ENCODE assay signal across 8 cellular contexts in genomic region chr15:30990451-30991300, GRCh38. TPM values are rescaled to one million over a fixed set of nuclear protein-coding genes. Genes with fewer than 3 reads are reported as not detected.
DNase-seq lines count a peak whose midpoint lies in the region; ATAC-seq and TF ChIP-seq lines count a peak whose summit lies in the region.

No MANE protein-coding gene starts in this region.

- no peaks in the 10 kb centered on the region for H3K27me3 Mint-ChIP-seq in activated T-helper 17 cell treated with anti-CD3 and anti-CD28 coated beads, Interleukin-2, amount 50 U/mL, for 72 hours

- DNase-seq in NCI-H526 treated with DMSO at 0.1 percent for 48 hours (lab: John Stamatoyannopoulos, UW) (peak; percentile 39), NCI-H526 (lab: John Stamatoyannopoulos, UW) (no peak), left ventricle myocardium superior (no peak), gastrocnemius medialis (peak in 1 of 2 donors; percentile 18), NCI-H2196 treated with DMSO at 0.1 percent for 48 hours (lab: John Stamatoyannopoulos, UW; ENCODE audit: unreplicated experiment) (no peak)

- H3K9me3 ChIP-seq in HUES64 (ENCODE audit: insufficient read depth, low read depth, low read length) (no peaks in the 10 kb centered on the region), gastrocnemius medialis (no peaks in the 10 kb centered on the region)

- TF ChIP-seq CTCF in gastrocnemius medialis (IDR thresholded peaks at IDR 0.05 in 4 of 5, conservative IDR thresholded peaks at IDR 0.05 in 1 of 5): no peak

- 7% methylated on average over 25 of the region's 28 CpGs for WGBS in HUES64

- peaks cover 14% of the 10 kb centered on the region for H3K36me3 ChIP-seq in HUES64 (ENCODE audit: insufficient read depth, low read length)
- H3K36me3 ChIP-seq in gastrocnemius medialis: no peaks in the 10 kb centered on the region

- in situ Hi-C loops in gastrocnemius medialis (cut with MboI; ENCODE audit: low sequenced_read_pairs in 4 of 4): loop anchor here in 1 of 4 donors (25.0 kb wide), 1 partner anchor 372 kb away; no protein-coding TSS in a partner anchor

- H3K4me1 ChIP-seq in HUES64 (ENCODE audit: insufficient read depth, low read length) (peaks cover 8% of the 10 kb centered on the region; the same call in 1 of the 2 replicates), gastrocnemius medialis (peaks cover 50 to 57% of the 10 kb centered on the region in 2 donors)

- no peak for TF ChIP-seq POLR2A in gastrocnemius medialis (IDR thresholded peaks at IDR 0.05)

- H3K9ac ChIP-seq in HUES64 (ENCODE audit: low read depth, low read length): peak overlapping the region; percentile 83

- intact Hi-C loops in left ventricle myocardium superior (cut with micrococcal nuclease) (no loop called here), gastrocnemius medialis (cut with DNase I; ENCODE audit: low total_unique reads) (loop anchor here (1.0 to 10.0 kb wide), 6 partner anchors 29 to 374 kb away; partner anchors contain the start of gene KLF13)

- no peaks in the 10 kb centered on the region for H3K27me3 ChIP-seq in HUES64 (ENCODE audit: insufficient read depth, low read length)
- no peaks in the 10 kb centered on the region for H3K27me3 ChIP-seq in gastrocnemius medialis

- H3K27ac Mint-ChIP-seq in activated T-helper 17 cell treated with anti-CD3 and anti-CD28 coated beads, Interleukin-2, amount 50 U/mL, for 72 hours: peak overlapping the region; percentile 95

- ATAC-seq in activated T-helper 17 cell treated with anti-CD3 and anti-CD28 coated beads, Interleukin-2, amount 50 U/mL, for 72 hours (replicated peaks): peak; percentile 17
- ATAC-seq in left ventricle myocardium superior: peak; percentile 9
- peak; percentile 32 to 34 for ATAC-seq in gastrocnemius medialis
- no peak for ATAC-seq in GM21723 (IDR thresholded peaks at IDR 0.05; ENCODE audit: unreplicated experiment)

- peak overlapping the region; percentile 88 for H3K4me3 ChIP-seq in HUES64 (ENCODE audit: low read length)
- peak overlapping the region; percentile 83 to 100 (median 92) for H3K4me3 ChIP-seq in gastrocnemius medialis

- peaks cover 12% of the 10 kb centered on the region for H3K36me3 Mint-ChIP-seq in activated T-helper 17 cell treated with anti-CD3 and anti-CD28 coated beads, Interleukin-2, amount 50 U/mL, for 72 hours (ENCODE audit: low read depth)

- H3K27ac ChIP-seq in HUES64 (ENCODE audit: low read depth, low read length) (peak overlapping the region; percentile 88; the same call in 1 of the 2 replicates), gastrocnemius medialis (peak overlapping the region; percentile 94 to 99 (median 96))

- no peaks in the 10 kb centered on the region for H3K9me3 Mint-ChIP-seq in activated T-helper 17 cell treated with anti-CD3 and anti-CD28 coated beads, Interleukin-2, amount 50 U/mL, for 72 hours

- H3K4me1 Mint-ChIP-seq in activated T-helper 17 cell treated with anti-CD3 and anti-CD28 coated beads, Interleukin-2, amount 50 U/mL, for 72 hours: peaks cover 17% of the 10 kb centered on the region

- peak overlapping the region; percentile 90 for H3K4me3 Mint-ChIP-seq in activated T-helper 17 cell treated with anti-CD3 and anti-CD28 coated beads, Interleukin-2, amount 50 U/mL, for 72 hours

RNA-seq across cellular contexts. Expression of gene MTMR10, which starts 0.8 kb away (rescaled TPM):
- polyA plus RNA-seq in HUES64 (2013, experiment 1 of 2): 9.5 TPM
- 11.3 TPM for polyA plus RNA-seq in HUES64 (2013, experiment 2 of 2)
- 10 to 100 TPM in 1 of 2 donors, 1 to 10 TPM in 1; 9.9 to 10.6 TPM for total RNA-seq in activated T-helper 17 cell treated with anti-CD3 and anti-CD28 coated beads, Interleukin-2, amount 50 U/mL, for 72 hours
- total RNA-seq in left ventricle myocardium superior: 34.8 TPM
- 10 to 100 TPM; 36.6 to 63.4 (median 40.4) TPM for total RNA-seq in gastrocnemius medialis
